1 cellular context compared by ENCODE assay signal in genomic region chr12:31250179-31250578, GRCh38.
TF ChIP-seq lines count a peak whose summit lies in the region.

No MANE protein-coding gene starts in this region.

TF ChIP-seq in A549, 52 proteins besides CTCF, POLR2A, EP300 and RAD21 (continued from another document):
- TF ChIP-seq BCL3 (IDR thresholded peaks at IDR 0.05) = no peak
- TF ChIP-seq ZSCAN20 (CRISPR knock-in tag; IDR thresholded peaks at IDR 0.05) = no peak
- TF ChIP-seq CHD4 (IDR thresholded peaks at IDR 0.05; ENCODE audit: borderline replicate concordance) = no peak
- TF ChIP-seq KDM5A (IDR thresholded peaks at IDR 0.05) = no peak
- no peak for TF ChIP-seq EHMT2 (IDR thresholded peaks at IDR 0.05; ENCODE audit: low read depth)
- no peak for TF ChIP-seq CBX8 (IDR thresholded peaks at IDR 0.05)
- TF ChIP-seq USF2 (IDR thresholded peaks at IDR 0.05) = no peak
- no peak for TF ChIP-seq PBX3 (IDR thresholded peaks at IDR 0.05)
TF ChIP-seq in A549: peak in this region for 0.
